In the genomic region with DNA sequence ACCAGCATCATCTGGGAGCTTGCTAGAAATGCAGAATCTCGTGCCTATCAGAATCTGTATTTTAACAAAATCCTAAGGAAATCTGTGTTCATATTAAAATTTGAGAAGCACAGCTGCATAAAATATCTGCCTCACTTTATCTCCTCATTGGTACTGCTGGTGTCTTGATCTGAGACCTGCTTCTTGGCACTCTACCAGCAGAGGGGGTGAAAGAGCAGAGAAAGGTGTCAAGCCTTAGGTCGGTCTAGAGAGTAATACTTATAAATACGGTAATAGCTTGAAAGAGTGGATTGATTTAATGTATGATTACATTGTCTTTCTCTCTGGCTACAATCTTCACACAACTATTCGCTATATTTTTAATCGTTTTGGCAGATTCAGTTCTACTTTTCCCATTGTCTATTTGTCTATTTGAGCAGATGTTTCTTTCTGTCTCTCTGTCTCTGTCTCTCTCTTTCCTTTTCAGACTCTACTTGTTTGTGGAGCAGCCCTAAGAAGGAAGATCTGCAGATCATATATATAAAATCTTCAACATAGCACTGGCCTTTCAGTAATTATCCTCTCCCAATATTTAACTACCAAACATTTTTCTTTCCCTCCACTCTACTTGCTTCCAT, we compare ENCODE assay signal across 9 cellular contexts. TPM values are rescaled to one million over a fixed set of nuclear protein-coding genes. Genes with fewer than 3 reads are reported as not detected.
DNase-seq lines count a peak whose midpoint lies in the region; ATAC-seq, FAIRE-seq and TF ChIP-seq lines count a peak whose summit lies in the region.
"Had no signal": no experiment of that assay in that cellular context is flagged by ENCODE, and none has a peak within 500 bp of the region (broad histone marks: within the 10 kb centered on the region; RNA-seq: fewer than 3 reads in every experiment).

No MANE protein-coding gene starts in this region.

- no peak overlapping the region for H3K4me3 ChIP-seq in Caco-2 (ENCODE audit: low read depth, low read length)
- H3K4me3 ChIP-seq in endothelial cell of umbilical vein (replicated peaks in 1 of 3; ENCODE audit: insufficient read depth in 1 of 3, low read depth in 1 of 3, low read length in 3 of 3): no peak overlapping the region

- POLR2A ChIA-PET in Caco-2 (lab: Charles Lee): no interaction called here
- POLR2A ChIA-PET in endothelial cell of umbilical vein (lab: Charles Lee): no interaction called here

- H3K27me3 ChIP-seq in Caco-2 (replicated peaks; ENCODE audit: control insufficient read depth, insufficient read depth, low read length): no peaks in the 10 kb centered on the region
- H3K27me3 ChIP-seq in endothelial cell of umbilical vein (ENCODE audit: control insufficient read depth in 2 of 2, insufficient read depth in 2 of 2, low read length in 2 of 2): peaks cover 1 to 20% of the 10 kb centered on the region in 2 experiments

- H3K27me3 Mint-ChIP-seq in Caco-2 (ENCODE audit: insufficient read depth, unreplicated experiment) (peaks cover 7% of the 10 kb centered on the region), osteocyte (ENCODE audit: unreplicated experiment) (peaks cover 25% of the 10 kb centered on the region)

- no peaks in the 10 kb centered on the region for H4K20me1 ChIP-seq in endothelial cell of umbilical vein (replicated peaks; ENCODE audit: control insufficient read depth, extremely low read depth, insufficient read depth, low read length)

- H3K79me2 ChIP-seq in endothelial cell of umbilical vein (ENCODE audit: control insufficient read depth, insufficient read depth, low read length): no peaks in the 10 kb centered on the region

- H3K9ac ChIP-seq in endothelial cell of umbilical vein (replicated peaks; ENCODE audit: extremely low read depth, insufficient read depth, low read length): no peak overlapping the region

- H3K27ac Mint-ChIP-seq in Caco-2 (ENCODE audit: unreplicated experiment) (no peak overlapping the region), osteocyte (ENCODE audit: unreplicated experiment) (no peak overlapping the region)
- H3K27ac Mint-ChIP-seq: activated naive CD4-positive, alpha-beta T cell treated with anti-CD3 and anti-CD28 coated beads, Interleukin-2, amount 50 U/mL, for 24 hours had no signal

- H3K9me3 ChIP-seq in Caco-2: no peaks in the 10 kb centered on the region
- H3K9me3 ChIP-seq in endothelial cell of umbilical vein (replicated peaks; ENCODE audit: control insufficient read depth, insufficient read depth, low read length): no peaks in the 10 kb centered on the region

- no peak overlapping the region for H3K27ac ChIP-seq in endothelial cell of umbilical vein (ENCODE audit: insufficient read depth, low read depth, low read length)

- CTCF ChIA-PET in Caco-2 (lab: Charles Lee) (interaction anchor here (0.9 to 1.9 kb wide), 3 partner anchors 12 to 150 kb away, joined by 3 to 16 read pairs (median 3); no protein-coding TSS in a partner anchor), endothelial cell of umbilical vein (lab: Charles Lee) (interaction anchor here (0.6 to 3.1 kb wide), 28 partner anchors 9 to 566 kb away, joined by 3 to 101 read pairs (median 5); a partner anchor contains a TSS)

- BruUV-seq in Caco-2 (replicated peaks; lab: Mats Ljungman, UMichigan) (no TSS peak), endothelial cell of umbilical vein (replicated peaks; lab: Mats Ljungman, UMichigan) (no TSS peak)

- H3K4me3 Mint-ChIP-seq in Caco-2 (ENCODE audit: unreplicated experiment) (no peak overlapping the region), osteocyte (ENCODE audit: unreplicated experiment) (peak overlapping the region; percentile 40)
- H3K4me3 Mint-ChIP-seq: activated naive CD4-positive, alpha-beta T cell treated with anti-CD3 and anti-CD28 coated beads, Interleukin-2, amount 50 U/mL, for 24 hours had no signal

- dilution Hi-C loops in endothelial cell of umbilical vein (cut with MboI; ENCODE audit: extremely low pct_ligation_motif_present, low sequenced_read_pairs): no loop called here

- peak; percentile 99 for ATAC-seq in GM19438 (IDR thresholded peaks at IDR 0.05; ENCODE audit: low read depth, unreplicated experiment)
- peak; percentile 98 for ATAC-seq in HG03442 (IDR thresholded peaks at IDR 0.05; ENCODE audit: unreplicated experiment)

- DNase-seq in Caco-2 (peak; percentile 67 to 78), NCI-H82 (lab: John Stamatoyannopoulos, UW) (peak; percentile 86), endothelial cell of umbilical vein (ENCODE audit: low read depth, low spot score) (peak; percentile 66), osteocyte (ENCODE audit: extremely low spot score, unreplicated experiment) (peak; percentile 87), posterior vena cava (ENCODE audit: low spot score) (no peak)
- peak; percentile 48 to 51 for DNase-seq in activated CD4-positive, alpha-beta T cell treated with anti-CD3 and anti-CD28 coated beads, Interleukin-2, amount 50 U/mL, for 4 hours

- H3K9me1 ChIP-seq in endothelial cell of umbilical vein (replicated peaks; ENCODE audit: control insufficient read depth, extremely low read depth, insufficient read depth, low read length): no peaks in the 10 kb centered on the region

- TF ChIP-seq CTCF in Caco-2 (IDR thresholded peaks at IDR 0.05; ENCODE audit: insufficient read depth in 1 of 2, low read depth in 1 of 2, low read length in 1 of 2, severe bottlenecking in 1 of 2, unreplicated experiment in 1 of 2): peak; percentile 75 to 93
- TF ChIP-seq CTCF in endothelial cell of umbilical vein (IDR thresholded peaks at IDR 0.05; ENCODE audit: extremely low read depth in 1 of 2, insufficient read depth in 1 of 2, low read depth in 1 of 2, low read length in 2 of 2): peak; percentile 59 to 69
- peak; percentile 86 for TF ChIP-seq CTCF in osteocyte (IDR thresholded peaks at IDR 0.05)

- no peak for TF ChIP-seq POLR2A in endothelial cell of umbilical vein (IDR thresholded peaks at IDR 0.05; ENCODE audit: low read depth, low read length)

- H3K36me3 Mint-ChIP-seq in Caco-2 (ENCODE audit: insufficient read depth, unreplicated experiment) (no peaks in the 10 kb centered on the region), osteocyte (ENCODE audit: unreplicated experiment) (no peaks in the 10 kb centered on the region)
- H3K36me3 Mint-ChIP-seq: activated naive CD4-positive, alpha-beta T cell treated with anti-CD3 and anti-CD28 coated beads, Interleukin-2, amount 50 U/mL, for 24 hours had no signal

- intact Hi-C loops in Caco-2 (cut with micrococcal nuclease; ENCODE audit: unreplicated experiment) (loop anchor here (1.0 to 5.0 kb wide), 3 partner anchors 68 to 566 kb away; no protein-coding TSS in a partner anchor), endothelial cell of umbilical vein (cut with micrococcal nuclease) (loop anchor here (1.0 to 2.0 kb wide), 2 partner anchors 67 to 145 kb away; no protein-coding TSS in a partner anchor), posterior vena cava (cut with DNase I) (no loop called here)

- H3K4me1 Mint-ChIP-seq in Caco-2 (ENCODE audit: low read depth, unreplicated experiment) (no peaks in the 10 kb centered on the region), osteocyte (ENCODE audit: unreplicated experiment) (peaks cover 9% of the 10 kb centered on the region)

- H3K4me1 ChIP-seq in Caco-2 (no peaks in the 10 kb centered on the region), endothelial cell of umbilical vein (ENCODE audit: control insufficient read depth, extremely low read depth, insufficient read depth, low read length) (peaks cover 3% of the 10 kb centered on the region)

- peak; percentile 81 for FAIRE-seq in endothelial cell of umbilical vein (lab: Jason Lieb, UNC)

- no peaks in the 10 kb centered on the region for H3K36me3 ChIP-seq in Caco-2 (ENCODE audit: control insufficient read depth, insufficient read depth, low read length)
- H3K36me3 ChIP-seq in endothelial cell of umbilical vein (ENCODE audit: control insufficient read depth in 2 of 2, extremely low read depth in 1 of 2, insufficient read depth in 2 of 2, low read length in 2 of 2): no peaks in the 10 kb centered on the region

- no peak overlapping the region for H2AFZ ChIP-seq in endothelial cell of umbilical vein (ENCODE audit: low read depth, low read length)

- H3K9me3 Mint-ChIP-seq in Caco-2 (ENCODE audit: unreplicated experiment) (no peaks in the 10 kb centered on the region), osteocyte (ENCODE audit: unreplicated experiment) (no peaks in the 10 kb centered on the region)
- H3K9me3 Mint-ChIP-seq: activated naive CD4-positive, alpha-beta T cell treated with anti-CD3 and anti-CD28 coated beads, Interleukin-2, amount 50 U/mL, for 24 hours had no signal

- H3K4me2 ChIP-seq in endothelial cell of umbilical vein (ENCODE audit: insufficient read depth, low read length): no peak overlapping the region

TF ChIP-seq in endothelial cell of umbilical vein, 7 proteins besides CTCF, POLR2A, EP300 and RAD21:
- TF ChIP-seq POLR2AphosphoS5 (IDR thresholded peaks at IDR 0.05; ENCODE audit: insufficient read depth, low read depth, low read length): no peak
- TF ChIP-seq, protein P1, sequence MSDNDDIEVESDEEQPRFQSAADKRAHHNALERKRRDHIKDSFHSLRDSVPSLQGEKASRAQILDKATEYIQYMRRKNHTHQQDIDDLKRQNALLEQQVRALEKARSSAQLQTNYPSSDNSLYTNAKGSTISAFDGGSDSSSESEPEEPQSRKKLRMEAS (IDR thresholded peaks at IDR 0.05; ENCODE audit: insufficient read depth, insufficient read length): no peak
- TF ChIP-seq GATA2 (IDR thresholded peaks at IDR 0.05; ENCODE audit: insufficient read depth, insufficient read length, low read depth, low read length): no peak
- no peak for TF ChIP-seq MYC (IDR thresholded peaks at IDR 0.05; ENCODE audit: low read depth, low read length)
- no peak for TF ChIP-seq FOS (IDR thresholded peaks at IDR 0.05; ENCODE audit: borderline replicate concordance, insufficient read depth, low read length)
- TF ChIP-seq EZH2 (IDR thresholded peaks at IDR 0.05; ENCODE audit: borderline replicate concordance, low read depth, low read length, severe bottlenecking): no peak
- no peak for TF ChIP-seq JUN (IDR thresholded peaks at IDR 0.05; ENCODE audit: borderline replicate concordance, insufficient read depth, insufficient read length, low read depth)

RNA-seq across cellular contexts. Expression of a gene that starts 1.7 kb away (rescaled TPM):
- not detected in 2 replicates for total RNA-seq in Caco-2 (2022)
- total RNA-seq in endothelial cell of umbilical vein: not detected in 2 replicates
- not detected in 2 replicates for polyA plus RNA-seq in endothelial cell of umbilical vein
- not detected in 2 replicates for polyA plus RNA-seq in endothelial cell of umbilical vein (2011; cell fraction: cytosol; rRNA removed)
- polyA plus RNA-seq in endothelial cell of umbilical vein (2011; cell fraction: nucleus; rRNA removed): not detected in 2 replicates
- not detected in 2 replicates for polyA plus RNA-seq in endothelial cell of umbilical vein (2012)
- polyA minus RNA-seq in endothelial cell of umbilical vein: not detected in 2 replicates
- polyA minus RNA-seq in endothelial cell of umbilical vein (2011; cell fraction: cytosol; rRNA and poly(A)+ RNA removed): not detected
- polyA minus RNA-seq in endothelial cell of umbilical vein (2011; cell fraction: nucleus; rRNA and poly(A)+ RNA removed): not detected in 2 replicates
- total RNA-seq in osteocyte: 0.57 TPM in 1 of 2 replicates, not detected in the other
- total RNA-seq in posterior vena cava: not detected

Comparison
In these comparisons a context has a peak if more than half of its experiments do, and no peak if none do; other contexts are left out.
1. intact Hi-C loops: an anchor here in Caco-2 (1.0 to 5.0 kb wide) and endothelial cell of umbilical vein (1.0 to 2.0 kb wide); none called in posterior vena cava.